Comparison of ENCODE assay signal across 20 cellular contexts in genomic region chr11:72732329-72732728, GRCh38. TPM values are rescaled to one million over a fixed set of nuclear protein-coding genes. Genes with fewer than 3 reads are reported as not detected.
DNase-seq lines count a peak whose midpoint lies in the region; ATAC-seq lines count a peak whose summit lies in the region.
"Had no signal": no experiment of that assay in that cellular context is flagged by ENCODE, and none has a peak within 500 bp of the region (broad histone marks: within the 10 kb centered on the region; RNA-seq: fewer than 3 reads in every experiment).

No MANE protein-coding gene starts in this region.

- ATAC-seq in activated CD4-positive, alpha-beta T cell treated with anti-CD3 and anti-CD28 coated beads for 36 hours = no peak
- ATAC-seq in T-helper 17 cell = no peak
- ATAC-seq in stimulated activated effector memory CD8-positive, alpha-beta T cell treated with anti-CD3 and anti-CD28 coated beads, Interleukin-12 subunit alpha, Interleukin-12 subunit beta, amount 100 ng/mL, for 72 hours = no peak
- ATAC-seq: A549, left colon, mucosa of descending colon had no signal

- H3K27me3 Mint-ChIP-seq in activated CD4-positive, alpha-beta T cell treated with anti-CD3 and anti-CD28 coated beads for 36 hours = no peaks in the 10 kb centered on the region
- no peaks in the 10 kb centered on the region for H3K27me3 Mint-ChIP-seq in activated CD4-positive, alpha-beta T cell treated with anti-CD3 and anti-CD28 coated beads, Interleukin-2, amount 10 ng/mL, durations not matched to agents 24 days and 14 days
- no peaks in the 10 kb centered on the region for H3K27me3 Mint-ChIP-seq in T-helper 17 cell
- no peaks in the 10 kb centered on the region for H3K27me3 Mint-ChIP-seq in activated CD4-positive, alpha-beta T cell treated with anti-CD3 and anti-CD28 coated beads, Interleukin-2, amount 10 ng/mL, durations not matched to agents 7 days and 5 days

- no peaks in the 10 kb centered on the region for H3K27me3 ChIP-seq in layer of hippocampus (ENCODE audit: control insufficient read depth, insufficient read depth, low read length)
- H3K27me3 ChIP-seq: Peyer's patch, transverse colon had no signal

- CTCF ChIA-PET in activated CD4-positive, alpha-beta T cell treated with anti-CD3 and anti-CD28 coated beads for 36 hours (lab: Charles Lee) = interaction anchor here (0.5 to 6.0 kb wide), 5 partner anchors 10 to 445 kb away, joined by 3 to 36 read pairs (median 3); partner anchors contain the start of gene STARD10
- CTCF ChIA-PET in activated CD4-positive, alpha-beta T cell treated with anti-CD3 and anti-CD28 coated beads, Interleukin-2, amount 10 ng/mL, durations not matched to agents 7 days and 5 days (lab: Charles Lee) = interaction anchor here (1.2 to 1.6 kb wide), 3 partner anchors 14 to 64 kb away, joined by 3 to 5 read pairs (median 3); partner anchors contain the start of gene STARD10

- H3K27ac ChIP-seq in layer of hippocampus (ENCODE audit: low read depth, low read length) = peak overlapping the region; percentile 35
- H3K27ac ChIP-seq: A549, parathyroid adenoma, Peyer's patch, transverse colon had no signal

- peak overlapping the region; percentile 48 for H3K27ac Mint-ChIP-seq in activated CD4-positive, alpha-beta T cell treated with anti-CD3 and anti-CD28 coated beads for 36 hours
- H3K27ac Mint-ChIP-seq in activated CD4-positive, alpha-beta T cell treated with anti-CD3 and anti-CD28 coated beads, Interleukin-2, amount 10 ng/mL, durations not matched to agents 24 days and 14 days = no peak overlapping the region
- H3K27ac Mint-ChIP-seq in T-helper 17 cell = peak overlapping the region; percentile 92
- peak overlapping the region; percentile 92 for H3K27ac Mint-ChIP-seq in stimulated activated effector memory CD8-positive, alpha-beta T cell treated with anti-CD3 and anti-CD28 coated beads, Interleukin-12 subunit alpha, Interleukin-12 subunit beta, amount 100 ng/mL, for 72 hours
- H3K27ac Mint-ChIP-seq in activated CD4-positive, alpha-beta T cell treated with anti-CD3 and anti-CD28 coated beads, Interleukin-2, amount 10 ng/mL, durations not matched to agents 7 days and 5 days = no peak overlapping the region

- peaks cover 16% of the 10 kb centered on the region for H3K4me1 Mint-ChIP-seq in activated CD4-positive, alpha-beta T cell treated with anti-CD3 and anti-CD28 coated beads for 36 hours
- H3K4me1 Mint-ChIP-seq in activated CD4-positive, alpha-beta T cell treated with anti-CD3 and anti-CD28 coated beads, Interleukin-2, amount 10 ng/mL, durations not matched to agents 24 days and 14 days = peaks cover 13% of the 10 kb centered on the region
- H3K4me1 Mint-ChIP-seq in T-helper 17 cell = peaks cover 16% of the 10 kb centered on the region
- peaks cover 31% of the 10 kb centered on the region for H3K4me1 Mint-ChIP-seq in stimulated activated effector memory CD8-positive, alpha-beta T cell treated with anti-CD3 and anti-CD28 coated beads, Interleukin-12 subunit alpha, Interleukin-12 subunit beta, amount 100 ng/mL, for 72 hours
- peaks cover 18% of the 10 kb centered on the region for H3K4me1 Mint-ChIP-seq in activated CD4-positive, alpha-beta T cell treated with anti-CD3 and anti-CD28 coated beads, Interleukin-2, amount 10 ng/mL, durations not matched to agents 7 days and 5 days

- no peak overlapping the region for H3K4me3 Mint-ChIP-seq in activated CD4-positive, alpha-beta T cell treated with anti-CD3 and anti-CD28 coated beads for 36 hours
- H3K4me3 Mint-ChIP-seq in activated CD4-positive, alpha-beta T cell treated with anti-CD3 and anti-CD28 coated beads, Interleukin-2, amount 10 ng/mL, durations not matched to agents 24 days and 14 days = no peak overlapping the region
- no peak overlapping the region for H3K4me3 Mint-ChIP-seq in T-helper 17 cell
- no peak overlapping the region for H3K4me3 Mint-ChIP-seq in stimulated activated effector memory CD8-positive, alpha-beta T cell treated with anti-CD3 and anti-CD28 coated beads, Interleukin-12 subunit alpha, Interleukin-12 subunit beta, amount 100 ng/mL, for 72 hours
- H3K4me3 Mint-ChIP-seq in activated CD4-positive, alpha-beta T cell treated with anti-CD3 and anti-CD28 coated beads, Interleukin-2, amount 10 ng/mL, durations not matched to agents 7 days and 5 days = no peak overlapping the region

- intact Hi-C loops in activated CD4-positive, alpha-beta T cell treated with anti-CD3 and anti-CD28 coated beads for 36 hours (cut with DNase I, micrococcal nuclease) = no loop called here
- intact Hi-C loops in activated CD4-positive, alpha-beta T cell treated with anti-CD3 and anti-CD28 coated beads, Interleukin-2, amount 10 ng/mL, durations not matched to agents 24 days and 14 days (cut with micrococcal nuclease) = no loop called here

- H3K9me3 Mint-ChIP-seq in activated CD4-positive, alpha-beta T cell treated with anti-CD3 and anti-CD28 coated beads for 36 hours (ENCODE audit: low read depth) = no peaks in the 10 kb centered on the region
- no peaks in the 10 kb centered on the region for H3K9me3 Mint-ChIP-seq in activated CD4-positive, alpha-beta T cell treated with anti-CD3 and anti-CD28 coated beads, Interleukin-2, amount 10 ng/mL, durations not matched to agents 24 days and 14 days
- no peaks in the 10 kb centered on the region for H3K9me3 Mint-ChIP-seq in stimulated activated effector memory CD8-positive, alpha-beta T cell treated with anti-CD3 and anti-CD28 coated beads, Interleukin-12 subunit alpha, Interleukin-12 subunit beta, amount 100 ng/mL, for 72 hours
- no peaks in the 10 kb centered on the region for H3K9me3 Mint-ChIP-seq in activated CD4-positive, alpha-beta T cell treated with anti-CD3 and anti-CD28 coated beads, Interleukin-2, amount 10 ng/mL, durations not matched to agents 7 days and 5 days

- H3K36me3 Mint-ChIP-seq in activated CD4-positive, alpha-beta T cell treated with anti-CD3 and anti-CD28 coated beads for 36 hours (ENCODE audit: low read depth) = peaks cover 19% of the 10 kb centered on the region
- H3K36me3 Mint-ChIP-seq in activated CD4-positive, alpha-beta T cell treated with anti-CD3 and anti-CD28 coated beads, Interleukin-2, amount 10 ng/mL, durations not matched to agents 24 days and 14 days (ENCODE audit: low read depth) = peaks cover 17% of the 10 kb centered on the region
- peaks cover 3% of the 10 kb centered on the region for H3K36me3 Mint-ChIP-seq in T-helper 17 cell (ENCODE audit: low read depth)
- peaks cover 9% of the 10 kb centered on the region for H3K36me3 Mint-ChIP-seq in stimulated activated effector memory CD8-positive, alpha-beta T cell treated with anti-CD3 and anti-CD28 coated beads, Interleukin-12 subunit alpha, Interleukin-12 subunit beta, amount 100 ng/mL, for 72 hours
- peaks cover 16% of the 10 kb centered on the region for H3K36me3 Mint-ChIP-seq in activated CD4-positive, alpha-beta T cell treated with anti-CD3 and anti-CD28 coated beads, Interleukin-2, amount 10 ng/mL, durations not matched to agents 7 days and 5 days (ENCODE audit: low read depth)

- no peak for DNase-seq in activated CD4-positive, alpha-beta T cell treated with anti-CD3 and anti-CD28 coated beads for 36 hours
- DNase-seq in activated CD4-positive, alpha-beta T cell treated with anti-CD3 and anti-CD28 coated beads, Interleukin-2, amount 10 ng/mL, durations not matched to agents 24 days and 14 days = no peak
- no peak for DNase-seq in T-helper 17 cell
- DNase-seq in stimulated activated effector memory CD8-positive, alpha-beta T cell treated with anti-CD3 and anti-CD28 coated beads, Interleukin-12 subunit alpha, Interleukin-12 subunit beta, amount 100 ng/mL, for 72 hours (ENCODE audit: low spot score in 2 of 2) = no peak
- DNase-seq in NCI-H146 treated with DMSO at 0.1 percent for 48 hours (lab: John Stamatoyannopoulos, UW; ENCODE audit: unreplicated experiment) = no peak
- no peak for DNase-seq in cerebellar nuclear complex (lab: John Stamatoyannopoulos, UW)
- no peak for DNase-seq in activated CD4-positive, alpha-beta T cell treated with anti-CD3 and anti-CD28 coated beads, Interleukin-2, amount 10 ng/mL, durations not matched to agents 7 days and 5 days
- DNase-seq: activated CD4-positive, alpha-beta T cell treated with anti-CD3 and anti-CD28 coated beads, Interleukin-2, amount 50 U/mL, for 4 hours; activated T-cell treated with anti-CD3 and anti-CD28 coated beads, Interleukin-2, amount 50 U/mL, for 48 hours; DMS79 treated with DMSO at 0.1 percent for 48 hours; KBM-7; left colon; mucosa of descending colon; NCI-H1092; Peyer's patch; SK-N-SH; transverse colon had no signal

- POLR2A ChIA-PET in activated CD4-positive, alpha-beta T cell treated with anti-CD3 and anti-CD28 coated beads for 36 hours (lab: Charles Lee) = no interaction called here
- POLR2A ChIA-PET in activated CD4-positive, alpha-beta T cell treated with anti-CD3 and anti-CD28 coated beads, Interleukin-2, amount 10 ng/mL, durations not matched to agents 7 days and 5 days (lab: Charles Lee) = no interaction called here

- no peaks in the 10 kb centered on the region for H3K9me3 ChIP-seq in T-helper 17 cell (ENCODE audit: control insufficient read depth, low read length, poor library complexity, severe bottlenecking)
- H3K9me3 ChIP-seq: A549, mucosa of descending colon, Peyer's patch, SK-N-SH, transverse colon had no signal

RNA-seq across cellular contexts. Expression of gene ARAP1, which starts 19.9 kb away (rescaled TPM):
- 10 to 100 TPM; 69.9 to 76.6 TPM for total RNA-seq in activated CD4-positive, alpha-beta T cell treated with anti-CD3 and anti-CD28 coated beads for 36 hours
- 76.9 and 81.5 TPM in 2 replicates for total RNA-seq in activated CD4-positive, alpha-beta T cell treated with anti-CD3 and anti-CD28 coated beads, Interleukin-2, amount 10 ng/mL, durations not matched to agents 24 days and 14 days
- 100 to 1,000 TPM in 1 of 2 donors, 10 to 100 TPM in 1; 93.3 to 108 TPM for total RNA-seq in T-helper 17 cell
- total RNA-seq in activated CD4-positive, alpha-beta T cell treated with anti-CD3 and anti-CD28 coated beads, Interleukin-2, amount 10 ng/mL, durations not matched to agents 7 days and 5 days = 100 to 1,000 TPM in 1 of 2 experiments, 10 to 100 TPM in 1; 83.6 to 101 TPM

RNA-seq across cellular contexts. Expression of gene PDE2A, which starts 58.1 kb away (rescaled TPM):
- under 1 TPM; 0.30 to 0.73 TPM for total RNA-seq in activated CD4-positive, alpha-beta T cell treated with anti-CD3 and anti-CD28 coated beads for 36 hours
- total RNA-seq in activated CD4-positive, alpha-beta T cell treated with anti-CD3 and anti-CD28 coated beads, Interleukin-2, amount 10 ng/mL, durations not matched to agents 24 days and 14 days = 0.33 and 0.43 TPM in 2 replicates
- 1 to 10 TPM; 2.7 to 4.9 TPM for total RNA-seq in T-helper 17 cell
- total RNA-seq in activated CD4-positive, alpha-beta T cell treated with anti-CD3 and anti-CD28 coated beads, Interleukin-2, amount 10 ng/mL, durations not matched to agents 7 days and 5 days = under 1 TPM; 0.40 to 0.48 TPM

Comparison
In these comparisons a context has a peak if more than half of its experiments do, and no peak if none do; other contexts are left out.
1. H3K27ac Mint-ChIP-seq: peak in activated CD4-positive, alpha-beta T cell treated with anti-CD3 and anti-CD28 coated beads for 36 hours (single experiment), T-helper 17 cell (single experiment) and stimulated activated effector memory CD8-positive, alpha-beta T cell treated with anti-CD3 and anti-CD28 coated beads, Interleukin-12 subunit alpha, Interleukin-12 subunit beta, amount 100 ng/mL, for 72 hours (single experiment); none in activated CD4-positive, alpha-beta T cell treated with anti-CD3 and anti-CD28 coated beads, Interleukin-2, amount 10 ng/mL, durations not matched to agents 24 days and 14 days (single experiment) and activated CD4-positive, alpha-beta T cell treated with anti-CD3 and anti-CD28 coated beads, Interleukin-2, amount 10 ng/mL, durations not matched to agents 7 days and 5 days (single experiment).